ENCODE assay signal across 9 cellular contexts in the genomic region with DNA sequence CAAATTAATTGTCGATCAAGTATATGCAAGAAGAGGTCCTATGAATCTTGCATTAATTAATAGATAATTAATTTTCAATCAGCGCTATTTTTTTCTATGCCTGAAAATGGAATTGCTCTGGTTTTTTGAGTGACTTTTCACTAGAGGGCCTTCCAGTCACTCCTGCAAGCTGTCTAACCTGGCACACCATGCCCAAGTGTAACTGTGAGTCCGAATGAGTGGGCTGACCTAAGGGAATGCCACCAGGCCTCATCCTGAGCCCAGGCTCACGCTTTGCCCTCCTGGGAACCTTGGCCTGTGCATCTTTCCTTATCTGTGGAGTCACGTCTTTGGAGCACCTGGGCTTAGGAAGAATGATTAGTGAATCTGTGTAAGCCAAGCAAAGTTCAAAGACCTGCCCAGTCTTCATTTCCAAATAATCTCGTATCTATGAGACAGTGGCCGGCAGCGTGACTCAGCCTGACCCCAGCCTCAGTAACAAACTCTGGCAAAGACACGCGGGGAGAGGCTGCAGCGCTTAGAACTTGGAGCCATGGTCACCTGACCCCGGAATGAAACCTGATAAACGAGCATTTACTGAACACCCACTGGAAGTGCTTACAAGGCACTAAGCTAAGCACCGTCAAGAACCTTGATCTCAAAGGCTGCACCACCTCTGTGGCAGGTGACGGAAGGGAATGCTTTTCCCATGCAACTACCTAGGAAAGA. TPM values are rescaled to one million over a fixed set of nuclear protein-coding genes. Genes with fewer than 3 reads are reported as not detected.
"Had no signal": no experiment of that assay in that cellular context is flagged by ENCODE, and none has a peak within 500 bp of the region (broad histone marks: within the 10 kb centered on the region; RNA-seq: fewer than 3 reads in every experiment).

No MANE protein-coding gene starts in this region.

RNA-seq across cellular contexts. Expression of gene SLC2A7, which starts 4.0 kb away (rescaled TPM):
- total RNA-seq: activated CD4-positive, alpha-beta memory T cell treated with anti-CD3 and anti-CD28 coated beads for 36 hours; activated CD4-positive, alpha-beta T cell treated with anti-CD3 and anti-CD28 coated beads, Interleukin-2, amount 10 ng/mL, durations not matched to agents 7 days and 5 days; activated naive CD4-positive, alpha-beta T cell treated with anti-CD3 and anti-CD28 coated beads, Interleukin-2, amount 50 U/mL, for 72 hours; activated T-cell treated with anti-CD3 and anti-CD28 coated beads, Interleukin-2, amount 50 U/mL, for 4 hours; ascending aorta; cardiac muscle cell; MCF 10A; PC-9; T-cell had no signal

RNA-seq across cellular contexts. Expression of gene SLC2A5, which starts 47.2 kb away (rescaled TPM):
- total RNA-seq: activated CD4-positive, alpha-beta memory T cell treated with anti-CD3 and anti-CD28 coated beads for 36 hours; activated CD4-positive, alpha-beta T cell treated with anti-CD3 and anti-CD28 coated beads, Interleukin-2, amount 10 ng/mL, durations not matched to agents 7 days and 5 days; activated naive CD4-positive, alpha-beta T cell treated with anti-CD3 and anti-CD28 coated beads, Interleukin-2, amount 50 U/mL, for 72 hours; activated T-cell treated with anti-CD3 and anti-CD28 coated beads, Interleukin-2, amount 50 U/mL, for 4 hours; cardiac muscle cell; PC-9 had no signal
